In the genomic region with DNA sequence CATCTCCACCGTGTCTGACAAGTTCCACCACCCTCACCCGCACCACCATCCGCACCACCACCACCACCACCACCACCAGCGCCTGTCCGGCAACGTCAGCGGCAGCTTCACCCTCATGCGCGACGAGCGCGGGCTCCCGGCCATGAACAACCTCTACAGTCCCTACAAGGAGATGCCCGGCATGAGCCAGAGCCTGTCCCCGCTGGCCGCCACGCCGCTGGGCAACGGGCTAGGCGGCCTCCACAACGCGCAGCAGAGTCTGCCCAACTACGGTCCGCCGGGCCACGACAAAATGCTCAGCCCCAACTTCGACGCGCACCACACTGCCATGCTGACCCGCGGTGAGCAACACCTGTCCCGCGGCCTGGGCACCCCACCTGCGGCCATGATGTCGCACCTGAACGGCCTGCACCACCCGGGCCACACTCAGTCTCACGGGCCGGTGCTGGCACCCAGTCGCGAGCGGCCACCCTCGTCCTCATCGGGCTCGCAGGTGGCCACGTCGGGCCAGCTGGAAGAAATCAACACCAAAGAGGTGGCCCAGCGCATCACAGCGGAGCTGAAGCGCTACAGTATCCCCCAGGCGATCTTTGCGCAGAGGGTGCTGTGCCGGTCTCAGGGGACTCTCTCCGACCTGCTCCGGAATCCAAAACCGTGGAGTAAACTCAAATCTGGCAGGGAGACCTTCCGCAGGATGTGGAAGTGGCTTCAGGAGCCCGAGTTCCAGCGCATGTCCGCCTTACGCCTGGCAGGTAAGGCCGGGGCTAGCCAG, we compare ENCODE assay signal across 10 cellular contexts. TPM values are rescaled to one million over a fixed set of nuclear protein-coding genes. Genes with fewer than 3 reads are reported as not detected.
DNase-seq lines count a peak whose midpoint lies in the region; ATAC-seq, FAIRE-seq and TF ChIP-seq lines count a peak whose summit lies in the region.
"Had no signal": no experiment of that assay in that cellular context is flagged by ENCODE, and none has a peak within 500 bp of the region (broad histone marks: within the 10 kb centered on the region; RNA-seq: fewer than 3 reads in every experiment).

No MANE protein-coding gene starts in this region.

- peaks cover 72% of the 10 kb centered on the region for H3K27me3 ChIP-seq in adrenal gland

- intact Hi-C loops in activated CD4-positive, alpha-beta memory T cell treated with anti-CD3 and anti-CD28 coated beads for 36 hours (cut with micrococcal nuclease): loop anchor here (5.0 to 10.0 kb wide), 5 partner anchors 84 to 1838 kb away; a partner anchor contains a TSS
- intact Hi-C loops in kidney (cut with DNase I): no loop called here
- intact Hi-C loops in adrenal gland (cut with DNase I): no loop called here

- ATAC-seq in GM21528 (IDR thresholded peaks at IDR 0.05; ENCODE audit: low FRiP score, unreplicated experiment): no peak

- peak overlapping the region; percentile 42 for H3K27ac Mint-ChIP-seq in activated CD4-positive, alpha-beta memory T cell treated with anti-CD3 and anti-CD28 coated beads for 36 hours

- no peak for TF ChIP-seq POLR2A in adrenal gland (IDR thresholded peaks at IDR 0.05)

- H3K9me3 Mint-ChIP-seq in activated CD4-positive, alpha-beta memory T cell treated with anti-CD3 and anti-CD28 coated beads for 36 hours: no peaks in the 10 kb centered on the region

- H3K36me3 Mint-ChIP-seq in activated CD4-positive, alpha-beta memory T cell treated with anti-CD3 and anti-CD28 coated beads for 36 hours: peaks cover 18% of the 10 kb centered on the region

- H3K4me3 ChIP-seq in kidney (ENCODE audit: low read length in 2 of 2): no peak overlapping the region
- H3K4me3 ChIP-seq in adrenal gland: no peak overlapping the region

- WGBS in adrenal gland, 4 donors: 3 to 5% (median 5%) methylated on average over 8 to 62 of the region's 62 CpGs

- peaks cover 52% of the 10 kb centered on the region for H3K4me1 Mint-ChIP-seq in activated CD4-positive, alpha-beta memory T cell treated with anti-CD3 and anti-CD28 coated beads for 36 hours (ENCODE audit: low read depth)

- peak; percentile 19 for DNase-seq in DMS79 (lab: John Stamatoyannopoulos, UW)
- peak; percentile 11 for DNase-seq in activated CD4-positive, alpha-beta memory T cell treated with anti-CD3 and anti-CD28 coated beads for 36 hours
- peak; percentile 79 for DNase-seq in kidney
- DNase-seq in adrenal gland: no peak
- DNase-seq in GM19239 (ENCODE audit: insufficient read length, low spot score): no peak
- no peak for DNase-seq in glomerular visceral epithelial cell (ENCODE audit: extremely low spot score)
- DNase-seq: T1000 had no signal

- H3K9ac ChIP-seq in kidney (ENCODE audit: low read length in 2 of 2): no peak overlapping the region

- CTCF ChIA-PET in activated CD4-positive, alpha-beta memory T cell treated with anti-CD3 and anti-CD28 coated beads for 36 hours (lab: Charles Lee): no interaction called here

- no peaks in the 10 kb centered on the region for H3K36me3 ChIP-seq in kidney (ENCODE audit: control insufficient read depth in 1 of 2, insufficient read depth in 2 of 2, low read length in 2 of 2)
- no peaks in the 10 kb centered on the region for H3K36me3 ChIP-seq in adrenal gland (replicated peaks in 1 of 2)

- H3K4me1 ChIP-seq in kidney (ENCODE audit: control insufficient read depth in 1 of 2, insufficient read depth in 1 of 2, low read depth in 1 of 2, low read length in 2 of 2) (peaks cover 4 to 24% of the 10 kb centered on the region in 2 donors), adrenal gland (replicated peaks in 1 of 2) (peaks cover 26 to 27% of the 10 kb centered on the region in 2 donors)

- POLR2A ChIA-PET in activated CD4-positive, alpha-beta memory T cell treated with anti-CD3 and anti-CD28 coated beads for 36 hours (lab: Charles Lee): no interaction called here

- FAIRE-seq in kidney (lab: Jason Lieb, UNC) (no peak), GM19239 (lab: Jason Lieb, UNC) (no peak)
- FAIRE-seq: islet of Langerhans had no signal

- peak overlapping the region; percentile 80 for H3K27ac ChIP-seq in 22Rv1
- no peak overlapping the region for H3K27ac ChIP-seq in kidney (ENCODE audit: low read depth in 2 of 2, low read length in 2 of 2)
- no peak overlapping the region for H3K27ac ChIP-seq in adrenal gland

- TF ChIP-seq CTCF in 22Rv1 (IDR thresholded peaks at IDR 0.05) (no peak), kidney (IDR thresholded peaks at IDR 0.05; ENCODE audit: borderline replicate concordance, extremely low read depth, insufficient read depth) (no peak), adrenal gland (IDR thresholded peaks at IDR 0.05) (no peak)

- H3K9me3 ChIP-seq in kidney (ENCODE audit: control insufficient read depth in 1 of 2, low read length in 2 of 2): no peaks in the 10 kb centered on the region
- no peaks in the 10 kb centered on the region for H3K9me3 ChIP-seq in adrenal gland (replicated peaks in 1 of 3)

- H3K27me3 Mint-ChIP-seq in activated CD4-positive, alpha-beta memory T cell treated with anti-CD3 and anti-CD28 coated beads for 36 hours: peaks cover 82% of the 10 kb centered on the region

- H3K4me3 Mint-ChIP-seq in activated CD4-positive, alpha-beta memory T cell treated with anti-CD3 and anti-CD28 coated beads for 36 hours: peak overlapping the region; percentile 60

RNA-seq across cellular contexts. Expression of a gene that starts 1.2 kb away (rescaled TPM):
- under 1 TPM in 1 of 2 experiments, not detected in 1; 0.02 TPM for total RNA-seq in activated CD4-positive, alpha-beta memory T cell treated with anti-CD3 and anti-CD28 coated beads for 36 hours
- total RNA-seq in kidney: 0.22 TPM
- 0.02 TPM for polyA plus RNA-seq in kidney (ENCODE audit: insufficient read depth, low read depth, low replicate concordance)
- total RNA-seq in adrenal gland: 1 to 10 TPM in 1 of 8 donors, under 1 TPM in 6, not detected in 1; 0.14 to 4.6 (median 0.23) TPM
- polyA plus RNA-seq in adrenal gland: under 1 TPM; 0.07 to 0.59 (median 0.08) TPM

Comparison
In these comparisons a context has a peak if more than half of its experiments do, and no peak if none do; other contexts are left out.
1. DNase-seq: peak in DMS79 (single experiment), activated CD4-positive, alpha-beta memory T cell treated with anti-CD3 and anti-CD28 coated beads for 36 hours (single experiment) and kidney (single experiment); none in adrenal gland (0 of 7), GM19239 (single experiment) and glomerular visceral epithelial cell (single experiment).